ENCODE assay signal across 9 cellular contexts in genomic region chr22:19718255-19719054, GRCh38. TPM values are rescaled to one million over a fixed set of nuclear protein-coding genes. Genes with fewer than 3 reads are reported as not detected.
DNase-seq lines count a peak whose midpoint lies in the region; ATAC-seq and TF ChIP-seq lines count a peak whose summit lies in the region.
"Had no signal": no experiment of that assay in that cellular context is flagged by ENCODE, and none has a peak within 500 bp of the region (broad histone marks: within the 10 kb centered on the region; RNA-seq: fewer than 3 reads in every experiment).

No MANE protein-coding gene starts in this region.

- H3K36me3 ChIP-seq in Caco-2 (ENCODE audit: control insufficient read depth, insufficient read depth, low read length) (no peaks in the 10 kb centered on the region), IMR-90 (ENCODE audit: control insufficient read depth, insufficient read depth, low read length) (peaks cover 16% of the 10 kb centered on the region), ectodermal cell (ENCODE audit: control insufficient read depth, insufficient read depth, low read length) (no peaks in the 10 kb centered on the region)

- H2AK5ac ChIP-seq in IMR-90 (ENCODE audit: low read depth, low read length): peak overlapping the region; percentile 82; the same call in 1 of the 2 replicates

- POLR2A ChIA-PET in Caco-2 (lab: Charles Lee) (no interaction called here), IMR-90 (lab: Charles Lee; ENCODE audit: unreplicated experiment) (no interaction called here)

- peak overlapping the region; percentile 71 to 87; a peak in 3 of 4 replicates for H4K8ac ChIP-seq in IMR-90 (ENCODE audit: low read depth in 2 of 2, low read length in 2 of 2)

- H3K9me3 ChIP-seq in Caco-2: no peaks in the 10 kb centered on the region
- H3K9me3 ChIP-seq in IMR-90 (ENCODE audit: control insufficient read depth, insufficient read depth, low read length): no peaks in the 10 kb centered on the region
- H3K9me3 ChIP-seq in ectodermal cell (ENCODE audit: control insufficient read depth, low read length): no peaks in the 10 kb centered on the region

- peak overlapping the region; percentile 98 for H2AFZ ChIP-seq in IMR-90 (replicated peaks; ENCODE audit: low read length, poor library complexity)

- H3K9me3 Mint-ChIP-seq in Caco-2 (ENCODE audit: unreplicated experiment) (no peaks in the 10 kb centered on the region), natural killer cell (no peaks in the 10 kb centered on the region)
- no peaks in the 10 kb centered on the region for H3K9me3 Mint-ChIP-seq in activated T-helper 1 cell treated with anti-CD3 and anti-CD28 coated beads, Interleukin-12 subunit alpha, Interleukin-12 subunit beta, Interleukin-2, Interleukin-4 antibody, amounts not matched to agents 30 ng/mL and 10 ng/mL and 1 ng/mL, durations not matched to agents 14 hours and 24 hours and 36 hours

- H3K4me3 Mint-ChIP-seq in Caco-2 (ENCODE audit: unreplicated experiment): peak overlapping the region; percentile 70
- peak overlapping the region; percentile 75 for H3K4me3 Mint-ChIP-seq in natural killer cell
- H3K4me3 Mint-ChIP-seq in activated T-helper 1 cell treated with anti-CD3 and anti-CD28 coated beads, Interleukin-12 subunit alpha, Interleukin-12 subunit beta, Interleukin-2, Interleukin-4 antibody, amounts not matched to agents 30 ng/mL and 10 ng/mL and 1 ng/mL, durations not matched to agents 14 hours and 24 hours and 36 hours: no peak overlapping the region

- CTCF ChIA-PET in Caco-2 (lab: Charles Lee) (no interaction called here), IMR-90 (lab: Yijun Ruan, JAX) (no interaction called here)

- peak overlapping the region; percentile 43 for H2BK5ac ChIP-seq in IMR-90 (ENCODE audit: low read depth, low read length, poor library complexity, severe bottlenecking)

- no peak overlapping the region for H2BK20ac ChIP-seq in IMR-90 (ENCODE audit: low read depth, low read length)

- no peaks in the 10 kb centered on the region for H3K27me3 Mint-ChIP-seq in Caco-2 (ENCODE audit: insufficient read depth, unreplicated experiment)
- peaks cover 21 to 39% of the 10 kb centered on the region in 2 donors for H3K27me3 Mint-ChIP-seq in natural killer cell (ENCODE audit: low read depth in 2 of 2)
- H3K27me3 Mint-ChIP-seq in activated T-helper 1 cell treated with anti-CD3 and anti-CD28 coated beads, Interleukin-12 subunit alpha, Interleukin-12 subunit beta, Interleukin-2, Interleukin-4 antibody, amounts not matched to agents 30 ng/mL and 10 ng/mL and 1 ng/mL, durations not matched to agents 14 hours and 24 hours and 36 hours (ENCODE audit: insufficient read depth): peaks cover 39% of the 10 kb centered on the region

- WGBS in IMR-90 (ENCODE audit: extremely low coverage in 2 of 2, insufficient read length in 1 of 2), 2 experiments: 2% methylated on average over 65 of the region's 105 CpGs; no CpG with 5 or more reads in 1 of the 2 experiments
- 2% methylated on average over 105 of the region's 105 CpGs for WGBS in ectodermal cell, 2 experiments

- H3K4me1 ChIP-seq in Caco-2 (peaks cover 7% of the 10 kb centered on the region), IMR-90 (ENCODE audit: control insufficient read depth, insufficient read depth, low read length) (peaks cover 15% of the 10 kb centered on the region), ectodermal cell (ENCODE audit: control insufficient read depth, insufficient read depth, low read length) (peaks cover 11% of the 10 kb centered on the region)

- H4K20me1 ChIP-seq in IMR-90 (ENCODE audit: insufficient read depth, low read length): peaks cover 6% of the 10 kb centered on the region; the same call in 1 of the 2 replicates

- H3K4me3 ChIP-seq in Caco-2 (ENCODE audit: low read depth, low read length) (peak overlapping the region; percentile 56), IMR-90 (ENCODE audit: insufficient read depth, low read depth, low read length) (peak overlapping the region; percentile 71), ectodermal cell (ENCODE audit: insufficient read depth, low read depth, low read length) (peak overlapping the region; percentile 24)

- TF ChIP-seq POLR2A in IMR-90 (IDR thresholded peaks at IDR 0.05; ENCODE audit: low read depth, low read length): no peak

- H3K27me3 ChIP-seq in Caco-2 (replicated peaks; ENCODE audit: control insufficient read depth, insufficient read depth, low read length): no peaks in the 10 kb centered on the region
- peaks cover 12% of the 10 kb centered on the region; the same call in 1 of the 2 replicates for H3K27me3 ChIP-seq in IMR-90 (ENCODE audit: control insufficient read depth, insufficient read depth, low read length)
- peaks cover 97% of the 10 kb centered on the region for H3K27me3 ChIP-seq in ectodermal cell (ENCODE audit: control insufficient read depth, insufficient read depth, low read length, poor library complexity, severe bottlenecking)

- H3K14ac ChIP-seq in IMR-90 (replicated peaks; ENCODE audit: low read depth, low read length): 0 out of 2 replicates have a peak overlapping the region, but pooled peaks have one; percentile 66

- H3K4me1 Mint-ChIP-seq in Caco-2 (ENCODE audit: low read depth, unreplicated experiment): no peaks in the 10 kb centered on the region
- H3K4me1 Mint-ChIP-seq in natural killer cell: peaks cover 0 to 16% of the 10 kb centered on the region in 2 donors
- peaks cover 5% of the 10 kb centered on the region for H3K4me1 Mint-ChIP-seq in activated T-helper 1 cell treated with anti-CD3 and anti-CD28 coated beads, Interleukin-12 subunit alpha, Interleukin-12 subunit beta, Interleukin-2, Interleukin-4 antibody, amounts not matched to agents 30 ng/mL and 10 ng/mL and 1 ng/mL, durations not matched to agents 14 hours and 24 hours and 36 hours (ENCODE audit: low read depth)

- peak overlapping the region; percentile 92 for H2AK9ac ChIP-seq in IMR-90 (replicated peaks; ENCODE audit: low read depth, low read length, poor library complexity)

- intact Hi-C loops in Caco-2 (cut with micrococcal nuclease; ENCODE audit: unreplicated experiment): loop anchor here (5.0 to 10.0 kb wide), 2 partner anchors 36 to 84 kb away; no protein-coding TSS in a partner anchor
- intact Hi-C loops in IMR-90 (cut with micrococcal nuclease): loop anchor here (1.0 kb wide), 2 partner anchors 39 to 86 kb away; no protein-coding TSS in a partner anchor
- intact Hi-C loops in natural killer cell (cut with micrococcal nuclease): loop anchor here (5.0 kb wide), 1 partner anchor 41 kb away; no protein-coding TSS in a partner anchor
- intact Hi-C loops in activated T-helper 1 cell treated with anti-CD3 and anti-CD28 coated beads, Interleukin-12 subunit alpha, Interleukin-12 subunit beta, Interleukin-2, Interleukin-4 antibody, amounts not matched to agents 30 ng/mL and 10 ng/mL and 1 ng/mL, durations not matched to agents 14 hours and 24 hours and 36 hours (cut with micrococcal nuclease): loop anchor here (5.0 kb wide), 2 partner anchors 41 to 426 kb away; partner anchors contain the start of gene CLTCL1

- peak overlapping the region; percentile 59; the same call in 1 of the 2 replicates for H3K23ac ChIP-seq in IMR-90 (ENCODE audit: low read depth, low read length)

- H3K27ac ChIP-seq in IMR-90 (ENCODE audit: insufficient read depth, low read length) (peak overlapping the region; percentile 38; the same call in 1 of the 2 replicates), ectodermal cell (ENCODE audit: insufficient read depth, low read depth, low read length, poor library complexity, severe bottlenecking) (no peak overlapping the region)

- H3K27ac Mint-ChIP-seq in Caco-2 (ENCODE audit: unreplicated experiment) (no peak overlapping the region), natural killer cell (no peak overlapping the region)
- no peak overlapping the region for H3K27ac Mint-ChIP-seq in activated T-helper 1 cell treated with anti-CD3 and anti-CD28 coated beads, Interleukin-12 subunit alpha, Interleukin-12 subunit beta, Interleukin-2, Interleukin-4 antibody, amounts not matched to agents 30 ng/mL and 10 ng/mL and 1 ng/mL, durations not matched to agents 14 hours and 24 hours and 36 hours

- dilution Hi-C loops in IMR-90 (cut with HindIII; ENCODE audit: low sequenced_read_pairs, unreplicated experiment): no loop called here

- H3K9me1 ChIP-seq in IMR-90 (ENCODE audit: insufficient read depth, low read length): peaks cover 7% of the 10 kb centered on the region

- H3K36me3 Mint-ChIP-seq in Caco-2 (ENCODE audit: insufficient read depth, unreplicated experiment) (no peaks in the 10 kb centered on the region), natural killer cell (no peaks in the 10 kb centered on the region)
- H3K36me3 Mint-ChIP-seq in activated T-helper 1 cell treated with anti-CD3 and anti-CD28 coated beads, Interleukin-12 subunit alpha, Interleukin-12 subunit beta, Interleukin-2, Interleukin-4 antibody, amounts not matched to agents 30 ng/mL and 10 ng/mL and 1 ng/mL, durations not matched to agents 14 hours and 24 hours and 36 hours (ENCODE audit: low read depth): no peaks in the 10 kb centered on the region
- H3K36me3 Mint-ChIP-seq: IgD-negative memory B cell had no signal

- H2BK120ac ChIP-seq in IMR-90 (ENCODE audit: low read depth, low read length): peak overlapping the region; percentile 64; the same call in 1 of the 2 replicates

- peak overlapping the region; percentile 59; the same call in 1 of the 2 replicates for H4K5ac ChIP-seq in IMR-90 (ENCODE audit: low read depth, low read length)

- ATAC-seq in IMR-90 (ENCODE audit: low read depth) (peak; percentile 60), natural killer cell (peak; percentile 20 to 32 (median 21)), HG03196 (IDR thresholded peaks at IDR 0.05; ENCODE audit: unreplicated experiment) (no peak)

- H3K56ac ChIP-seq in IMR-90 (ENCODE audit: extremely low read depth, insufficient read depth, low read length): no peak overlapping the region

- H2BK15ac ChIP-seq in IMR-90 (ENCODE audit: low read depth, low read length): no peak overlapping the region; the same call in 2 of the 3 replicates

- in situ Hi-C loops in IMR-90 (cut with MboI; ENCODE audit: low sequenced_read_pairs): no loop called here
- in situ Hi-C loops in GM13976 (cut with MboI; ENCODE audit: low sequenced_read_pairs, unreplicated experiment): no loop called here

- H3K18ac ChIP-seq in IMR-90 (ENCODE audit: low read depth, low read length): peak overlapping the region; percentile 58

- no peak for TF ChIP-seq RAD21 in IMR-90 (IDR thresholded peaks at IDR 0.05; ENCODE audit: low read length)

- BruUV-seq in Caco-2 (replicated peaks; lab: Mats Ljungman, UMichigan) (no TSS peak), IMR-90 (replicated peaks; lab: Mats Ljungman, UMichigan) (no TSS peak)

- H3K4ac ChIP-seq in IMR-90 (ENCODE audit: low read depth, low read length): peak overlapping the region; percentile 88

- peak overlapping the region; percentile 82 for H3K9ac ChIP-seq in IMR-90 (ENCODE audit: low read depth, low read length)

- H3K79me1 ChIP-seq in IMR-90 (ENCODE audit: low read depth in 1 of 2, low read length in 2 of 2): peaks cover 0 to 4% of the 10 kb centered on the region in 2 experiments; a peak in 1 of 4 replicates

- peak overlapping the region; percentile 21; the same call in 1 of the 2 replicates for H4K91ac ChIP-seq in IMR-90 (ENCODE audit: insufficient read depth, low read depth, low read length)

- DNase-seq in Caco-2 (no peak), IMR-90 (no peak), natural killer cell (no peak), GM13976 (ENCODE audit: low spot score) (no peak), SK-N-DZ (ENCODE audit: low spot score) (no peak)
- DNase-seq in activated T-helper 1 cell treated with anti-CD3 and anti-CD28 coated beads, Interleukin-12 subunit alpha, Interleukin-12 subunit beta, Interleukin-2, Interleukin-4 antibody, amounts not matched to agents 30 ng/mL and 10 ng/mL and 1 ng/mL, durations not matched to agents 14 hours and 24 hours and 36 hours (ENCODE audit: low spot score): no peak

- peak overlapping the region; percentile 93 for H3K4me2 ChIP-seq in IMR-90 (ENCODE audit: low read depth, low read length)

- TF ChIP-seq CTCF in Caco-2 (IDR thresholded peaks at IDR 0.05; ENCODE audit: insufficient read depth in 1 of 2, low read depth in 1 of 2, low read length in 1 of 2, severe bottlenecking in 1 of 2, unreplicated experiment in 1 of 2): no peak
- no peak for TF ChIP-seq CTCF in IMR-90 (conservative IDR thresholded peaks at IDR 0.05; ENCODE audit: low read depth, low read length)
- TF ChIP-seq CTCF in natural killer cell (IDR thresholded peaks at IDR 0.05): peak; percentile 47
- no peak for TF ChIP-seq CTCF in GM13976 (IDR thresholded peaks at IDR 0.05; ENCODE audit: borderline replicate concordance, control extremely low read depth, extremely low read depth, insufficient read depth, missing control alignments)

RNA-seq across cellular contexts. Expression of gene SEPTIN5, which starts 4.2 kb away (rescaled TPM):
- total RNA-seq in Caco-2 (2022) (1.00 and 1.3 TPM in 2 replicates), IMR-90 (2012; rRNA removed) (16.8 and 17.2 TPM in 2 replicates), natural killer cell (1 to 10 TPM in 2 of 3 donors, under 1 TPM in 1; 0.52 to 4.5 (median 1.9) TPM)
- polyA plus RNA-seq in IMR-90 (2012; rRNA removed): 20.7 and 22.3 TPM in 2 replicates
- polyA plus RNA-seq in IMR-90 (2012; cell fraction: cytosol; rRNA removed): 10.4 and 22.8 TPM in 2 replicates
- polyA plus RNA-seq in IMR-90 (2012; cell fraction: nucleus; rRNA removed; ENCODE audit: low replicate concordance): 65.7 and 90.4 TPM in 2 replicates
- 12.6 TPM for polyA plus RNA-seq in ectodermal cell (2013, experiment 1 of 4)
- 10.0 TPM for polyA plus RNA-seq in ectodermal cell (2013, experiment 2 of 4)
- 11.1 TPM for polyA plus RNA-seq in ectodermal cell (2013, experiment 3 of 4)
- polyA plus RNA-seq in ectodermal cell (2013, experiment 4 of 4): 12.4 TPM
- total RNA-seq in activated T-helper 1 cell treated with anti-CD3 and anti-CD28 coated beads, Interleukin-12 subunit alpha, Interleukin-12 subunit beta, Interleukin-2, Interleukin-4 antibody, amounts not matched to agents 30 ng/mL and 10 ng/mL and 1 ng/mL, durations not matched to agents 14 hours and 24 hours and 36 hours: 0.98 and 1.3 TPM in 2 replicates
- 50.3 and 194 TPM in 2 replicates for polyA plus RNA-seq in SK-N-DZ (2014; cell fraction: cytosol; rRNA removed)
- polyA plus RNA-seq in SK-N-DZ (2014; cell fraction: nucleus; rRNA removed): 107 and 111 TPM in 2 replicates

RNA-seq across cellular contexts. Expression of gene GP1BB, which starts 4.9 kb away (rescaled TPM):
- total RNA-seq in Caco-2 (2022): 0.39 and 1.0 TPM in 2 replicates
- 0.18 and 0.28 TPM in 2 replicates for total RNA-seq in IMR-90 (2012; rRNA removed)
- polyA plus RNA-seq in IMR-90 (2012; rRNA removed): 1.5 and 4.6 TPM in 2 replicates
- 1.2 and 3.0 TPM in 2 replicates for polyA plus RNA-seq in IMR-90 (2012; cell fraction: cytosol; rRNA removed)
- 7.1 and 36.7 TPM in 2 replicates for polyA plus RNA-seq in IMR-90 (2012; cell fraction: nucleus; rRNA removed; ENCODE audit: low replicate concordance)
- 1.1 TPM for polyA plus RNA-seq in ectodermal cell (2013, experiment 1 of 4)
- polyA plus RNA-seq in ectodermal cell (2013, experiment 2 of 4): 0.92 TPM
- 1.3 TPM for polyA plus RNA-seq in ectodermal cell (2013, experiment 3 of 4)
- polyA plus RNA-seq in ectodermal cell (2013, experiment 4 of 4): 1.1 TPM
- 1 to 10 TPM in 2 of 3 donors, under 1 TPM in 1; 0.39 to 7.8 (median 4.2) TPM for total RNA-seq in natural killer cell
- not detected in 2 replicates for total RNA-seq in activated T-helper 1 cell treated with anti-CD3 and anti-CD28 coated beads, Interleukin-12 subunit alpha, Interleukin-12 subunit beta, Interleukin-2, Interleukin-4 antibody, amounts not matched to agents 30 ng/mL and 10 ng/mL and 1 ng/mL, durations not matched to agents 14 hours and 24 hours and 36 hours
- 17.6 and 17.8 TPM in 2 replicates for polyA plus RNA-seq in SK-N-DZ (2014; cell fraction: cytosol; rRNA removed)
- 78.8 and 83.4 TPM in 2 replicates for polyA plus RNA-seq in SK-N-DZ (2014; cell fraction: nucleus; rRNA removed)

RNA-seq across cellular contexts. Expression of gene TBX1, which starts 42.1 kb away (rescaled TPM):
- 4.2 and 5.3 TPM in 2 replicates for total RNA-seq in Caco-2 (2022)
- not detected in 2 replicates for total RNA-seq in IMR-90 (2012; rRNA removed)
- 0.03 and 0.13 TPM in 2 replicates for polyA plus RNA-seq in IMR-90 (2012; rRNA removed)
- polyA plus RNA-seq in IMR-90 (2012; cell fraction: cytosol; rRNA removed): 0.03 TPM in 1 of 2 replicates, not detected in the other
- polyA plus RNA-seq in IMR-90 (2012; cell fraction: nucleus; rRNA removed; ENCODE audit: low replicate concordance): 0.08 and 0.36 TPM in 2 replicates
- not detected for polyA plus RNA-seq in ectodermal cell (2013, experiment 1 of 4)
- polyA plus RNA-seq in ectodermal cell (2013, experiment 2 of 4): not detected
- polyA plus RNA-seq in ectodermal cell (2013, experiment 3 of 4): not detected
- 0.16 TPM for polyA plus RNA-seq in ectodermal cell (2013, experiment 4 of 4)
- 1 to 10 TPM; 2.0 to 4.6 (median 3.2) TPM for total RNA-seq in natural killer cell
- 0.29 and 0.56 TPM in 2 replicates for total RNA-seq in activated T-helper 1 cell treated with anti-CD3 and anti-CD28 coated beads, Interleukin-12 subunit alpha, Interleukin-12 subunit beta, Interleukin-2, Interleukin-4 antibody, amounts not matched to agents 30 ng/mL and 10 ng/mL and 1 ng/mL, durations not matched to agents 14 hours and 24 hours and 36 hours
- not detected in 2 replicates for polyA plus RNA-seq in SK-N-DZ (2014; cell fraction: cytosol; rRNA removed)
- not detected in 2 replicates for polyA plus RNA-seq in SK-N-DZ (2014; cell fraction: nucleus; rRNA removed)
- polyA plus RNA-seq: IgD-negative memory B cell had no signal
